ENCODE assay signal across 15 cellular contexts in the genomic region with DNA sequence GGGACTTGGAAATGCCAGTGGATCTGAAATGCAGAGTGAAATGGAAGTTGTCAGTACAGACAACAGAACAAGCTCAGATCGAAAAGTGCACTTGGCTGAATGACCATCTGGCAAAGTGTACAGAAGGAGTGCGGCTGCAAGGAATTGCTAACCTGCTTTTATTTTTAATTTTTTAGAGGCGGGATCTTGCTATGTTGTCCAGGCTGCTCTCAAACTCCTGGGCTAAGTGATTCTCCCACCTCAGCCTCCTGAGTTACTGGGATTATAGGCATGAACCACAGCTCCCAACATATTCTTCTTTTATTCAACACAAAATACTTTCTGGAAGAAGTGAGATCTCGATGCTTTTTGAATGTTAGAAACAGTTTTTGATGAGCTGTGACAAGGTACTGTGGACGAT. TPM values are rescaled to one million over a fixed set of nuclear protein-coding genes. Genes with fewer than 3 reads are reported as not detected.
A peak's percentile ranks its signal among the peaks of the same experiment; 100 is the strongest.
DNase-seq lines count a peak whose midpoint lies in the region; ATAC-seq and TF ChIP-seq lines count a peak whose summit lies in the region.
"Had no signal": no experiment of that assay in that cellular context is flagged by ENCODE, and none has a peak within 500 bp of the region (broad histone marks: within the 10 kb centered on the region; RNA-seq: fewer than 3 reads in every experiment).

No MANE protein-coding gene starts in this region.

- peaks cover 20% of the 10 kb centered on the region for H3F3A ChIP-seq in PC-3 (ENCODE audit: low read length, unreplicated experiment)

- H3K9me3 Mint-ChIP-seq in natural killer cell (no peaks in the 10 kb centered on the region), endothelial cell (ENCODE audit: unreplicated experiment) (no peaks in the 10 kb centered on the region), osteocyte (ENCODE audit: unreplicated experiment) (no peaks in the 10 kb centered on the region)
- H3K9me3 Mint-ChIP-seq in natural killer cell treated with Interleukin-12 subunit alpha and Interleukin-12 subunit beta and Interleukin-15 and Interleukin-18, amount 100 ng/mL, for 72 hours, result no peaks in the 10 kb centered on the region
- H3K9me3 Mint-ChIP-seq: CD8-positive, alpha-beta T cell; IgD-negative memory B cell had no signal

- H3K4me3 Mint-ChIP-seq in natural killer cell (peak overlapping the region; percentile 35), endothelial cell (ENCODE audit: unreplicated experiment) (peak overlapping the region; percentile 76), osteocyte (ENCODE audit: unreplicated experiment) (no peak overlapping the region)
- H3K4me3 Mint-ChIP-seq in natural killer cell treated with Interleukin-12 subunit alpha and Interleukin-12 subunit beta and Interleukin-15 and Interleukin-18, amount 100 ng/mL, for 72 hours, result no peak overlapping the region
- H3K4me3 Mint-ChIP-seq: CD8-positive, alpha-beta T cell had no signal

- peaks cover 55% of the 10 kb centered on the region for H3K4me1 ChIP-seq in PC-3 (ENCODE audit: insufficient read depth, low read length)
- H3K4me1 ChIP-seq: BE2C had no signal

- H3K4me1 Mint-ChIP-seq in natural killer cell (peaks cover 29 to 42% of the 10 kb centered on the region in 2 donors), endothelial cell (ENCODE audit: unreplicated experiment) (peaks cover 13% of the 10 kb centered on the region), osteocyte (ENCODE audit: unreplicated experiment) (peaks cover 25% of the 10 kb centered on the region)
- H3K4me1 Mint-ChIP-seq in natural killer cell treated with Interleukin-12 subunit alpha and Interleukin-12 subunit beta and Interleukin-15 and Interleukin-18, amount 100 ng/mL, for 72 hours (ENCODE audit: low read depth in 2 of 2), result peaks cover 33 to 38% of the 10 kb centered on the region in 2 donors

- CTCF ChIA-PET in PC-3 (lab: Charles Lee), result no interaction called here

- ATAC-seq in natural killer cell, result no peak
- no peak for ATAC-seq in natural killer cell treated with Interleukin-12 subunit alpha and Interleukin-12 subunit beta and Interleukin-15 and Interleukin-18, amount 100 ng/mL, for 72 hours
- no peak for ATAC-seq in PC-3
- ATAC-seq in HG02970 (IDR thresholded peaks at IDR 0.05; ENCODE audit: low FRiP score, unreplicated experiment), result no peak
- ATAC-seq in HG02938 (IDR thresholded peaks at IDR 0.05; ENCODE audit: unreplicated experiment), result no peak
- ATAC-seq: CD8-positive, alpha-beta T cell had no signal

- no peaks in the 10 kb centered on the region for H3K9me2 ChIP-seq in PC-3 (replicated peaks; ENCODE audit: low read length)

- no peak for TF ChIP-seq CTCF in natural killer cell (IDR thresholded peaks at IDR 0.05)
- TF ChIP-seq CTCF in PC-3 (conservative IDR thresholded peaks at IDR 0.05; ENCODE audit: low read depth, low read length), result no peak
- no peak for TF ChIP-seq CTCF in endothelial cell (IDR thresholded peaks at IDR 0.05; ENCODE audit: unreplicated experiment)
- no peak for TF ChIP-seq CTCF in osteocyte (IDR thresholded peaks at IDR 0.05)

- DNase-seq in natural killer cell (no peak), PC-3 (no peak), endothelial cell (ENCODE audit: low spot score) (no peak), osteocyte (ENCODE audit: extremely low spot score, unreplicated experiment) (no peak)
- DNase-seq in natural killer cell treated with Interleukin-12 subunit alpha and Interleukin-12 subunit beta and Interleukin-15 and Interleukin-18, amount 100 ng/mL, for 72 hours (ENCODE audit: low spot score), result no peak
- DNase-seq: BE2C; CD8-positive, alpha-beta T cell; DMS 273 treated with DMSO at 0.1 percent for 48 hours; NCI-H1436 treated with DMSO at 0.1 percent for 48 hours; NCI-H2081 treated with DMSO at 0.1 percent for 48 hours; NCI-H2227 treated with DMSO at 0.1 percent for 48 hours; NCI-H524 treated with DMSO at 0.1 percent for 48 hours had no signal

- POLR2A ChIA-PET in PC-3 (lab: Charles Lee; ENCODE audit: unreplicated experiment), result no interaction called here

- no TSS peak for BruUV-seq in PC-3 (replicated peaks; lab: Mats Ljungman, UMichigan)

- no peak overlapping the region for H2AFZ ChIP-seq in PC-3 (ENCODE audit: low read length)

- H4K20me1 ChIP-seq in PC-3 (ENCODE audit: low read length), result peaks cover 53% of the 10 kb centered on the region

- H3K36me3 Mint-ChIP-seq in natural killer cell (peaks cover 16% of the 10 kb centered on the region), endothelial cell (ENCODE audit: low read depth, unreplicated experiment) (peaks cover 30% of the 10 kb centered on the region), osteocyte (ENCODE audit: unreplicated experiment) (peaks cover 33% of the 10 kb centered on the region)
- H3K36me3 Mint-ChIP-seq in natural killer cell treated with Interleukin-12 subunit alpha and Interleukin-12 subunit beta and Interleukin-15 and Interleukin-18, amount 100 ng/mL, for 72 hours, result peaks cover 31% of the 10 kb centered on the region

- H3K27me3 Mint-ChIP-seq in natural killer cell (ENCODE audit: low read depth in 2 of 2), result no peaks in the 10 kb centered on the region
- no peaks in the 10 kb centered on the region for H3K27me3 Mint-ChIP-seq in natural killer cell treated with Interleukin-12 subunit alpha and Interleukin-12 subunit beta and Interleukin-15 and Interleukin-18, amount 100 ng/mL, for 72 hours
- H3K27me3 Mint-ChIP-seq in endothelial cell (ENCODE audit: unreplicated experiment), result peaks cover 13% of the 10 kb centered on the region
- no peaks in the 10 kb centered on the region for H3K27me3 Mint-ChIP-seq in osteocyte (ENCODE audit: unreplicated experiment)
- H3K27me3 Mint-ChIP-seq: IgD-negative memory B cell had no signal

- H3K27me3 ChIP-seq in PC-3 (ENCODE audit: low read length), result no peaks in the 10 kb centered on the region
- H3K27me3 ChIP-seq: BE2C had no signal

- H3K27ac Mint-ChIP-seq in natural killer cell (peak overlapping the region; percentile 17 to 32), endothelial cell (ENCODE audit: unreplicated experiment) (no peak overlapping the region), osteocyte (ENCODE audit: unreplicated experiment) (no peak overlapping the region)
- no peak overlapping the region for H3K27ac Mint-ChIP-seq in natural killer cell treated with Interleukin-12 subunit alpha and Interleukin-12 subunit beta and Interleukin-15 and Interleukin-18, amount 100 ng/mL, for 72 hours
- H3K27ac Mint-ChIP-seq: CD8-positive, alpha-beta T cell had no signal

- 0 out of 2 replicates have a peak overlapping the region, but pooled peaks have one; percentile 4 for H3K4me2 ChIP-seq in PC-3 (ENCODE audit: low read length)

- no peak overlapping the region for H3K27ac ChIP-seq in PC-3 (ENCODE audit: low read length)

- H3K4me3 ChIP-seq in PC-3 (ENCODE audit: low read length), result no peak overlapping the region

- intact Hi-C loops in natural killer cell (cut with micrococcal nuclease), result no loop called here
- intact Hi-C loops in PC-3 (cut with micrococcal nuclease), result loop anchor here (10.0 kb wide), 1 partner anchor 241 kb away; a partner anchor contains a TSS

- H3K9me3 ChIP-seq in PC-3 (ENCODE audit: low read length), result no peaks in the 10 kb centered on the region
- H3K9me3 ChIP-seq: BE2C had no signal

- H3K79me2 ChIP-seq in PC-3 (ENCODE audit: low read length), result peaks cover 72% of the 10 kb centered on the region

- H3K36me3 ChIP-seq in PC-3 (ENCODE audit: low read depth, low read length), result peaks cover 63% of the 10 kb centered on the region

- H3K9ac ChIP-seq in PC-3 (ENCODE audit: low read length), result no peak overlapping the region

RNA-seq across cellular contexts. Expression of a gene that starts 3.6 kb away (rescaled TPM):
- total RNA-seq in natural killer cell (10 to 100 TPM; 55.6 to 62.7 (median 56.0) TPM), PC-3 (2014; rRNA removed) (324 and 427 TPM in 2 replicates), endothelial cell (ENCODE audit: unreplicated experiment) (64.2 TPM), osteocyte (87.0 and 87.2 TPM in 2 replicates)
- 100 to 1,000 TPM in 1 of 2 donors, 10 to 100 TPM in 1; 90.8 to 138 TPM for total RNA-seq in natural killer cell treated with Interleukin-12 subunit alpha and Interleukin-12 subunit beta and Interleukin-15 and Interleukin-18, amount 100 ng/mL, for 72 hours

RNA-seq across cellular contexts. Expression of a gene that starts 20.7 kb away (rescaled TPM):
- 1 to 10 TPM; 2.4 to 3.2 (median 2.9) TPM for total RNA-seq in natural killer cell
- 10 to 100 TPM; 15.8 to 40.2 TPM for total RNA-seq in natural killer cell treated with Interleukin-12 subunit alpha and Interleukin-12 subunit beta and Interleukin-15 and Interleukin-18, amount 100 ng/mL, for 72 hours
- 20.0 and 28.0 TPM in 2 replicates for total RNA-seq in PC-3 (2014; rRNA removed)
- 6.1 TPM for total RNA-seq in endothelial cell (ENCODE audit: unreplicated experiment)
- 2.8 and 3.6 TPM in 2 replicates for total RNA-seq in osteocyte

RNA-seq across cellular contexts. Expression of a gene that starts 20.7 kb away (rescaled TPM):
- total RNA-seq in natural killer cell (10 to 100 TPM; 16.4 to 36.6 (median 31.3) TPM), PC-3 (2014; rRNA removed) (168 and 173 TPM in 2 replicates), endothelial cell (ENCODE audit: unreplicated experiment) (38.9 TPM), osteocyte (54.5 and 59.0 TPM in 2 replicates)
- total RNA-seq in natural killer cell treated with Interleukin-12 subunit alpha and Interleukin-12 subunit beta and Interleukin-15 and Interleukin-18, amount 100 ng/mL, for 72 hours, result 10 to 100 TPM; 62.7 to 77.7 TPM

RNA-seq across cellular contexts. Expression of a gene that starts 32.3 kb away (rescaled TPM):
- total RNA-seq in natural killer cell, result 10 to 100 TPM; 24.2 to 40.6 (median 25.8) TPM
- total RNA-seq in natural killer cell treated with Interleukin-12 subunit alpha and Interleukin-12 subunit beta and Interleukin-15 and Interleukin-18, amount 100 ng/mL, for 72 hours, result 10 to 100 TPM in 1 of 2 donors, 1 to 10 TPM in 1; 6.9 to 13.4 TPM
- total RNA-seq in PC-3 (2014; rRNA removed), result 69.3 and 72.7 TPM in 2 replicates
- 51.0 TPM for total RNA-seq in endothelial cell (ENCODE audit: unreplicated experiment)
- total RNA-seq in osteocyte, result 25.4 and 28.1 TPM in 2 replicates

RNA-seq across cellular contexts. Expression of a gene that starts 47.8 kb away (rescaled TPM):
- total RNA-seq in natural killer cell (10 to 100 TPM; 16.3 to 25.4 (median 18.6) TPM), PC-3 (2014; rRNA removed) (53.5 and 54.3 TPM in 2 replicates), endothelial cell (ENCODE audit: unreplicated experiment) (23.1 TPM), osteocyte (31.6 and 32.0 TPM in 2 replicates)
- 10 to 100 TPM; 19.6 to 27.1 TPM for total RNA-seq in natural killer cell treated with Interleukin-12 subunit alpha and Interleukin-12 subunit beta and Interleukin-15 and Interleukin-18, amount 100 ng/mL, for 72 hours

Comparison
In these comparisons a context has a peak if more than half of its experiments do, and no peak if none do; other contexts are left out.
1. H3K27ac Mint-ChIP-seq: peak in natural killer cell (2 of 2); none in natural killer cell treated with Interleukin-12 subunit alpha and Interleukin-12 subunit beta and Interleukin-15 and Interleukin-18, amount 100 ng/mL, for 72 hours (0 of 2), endothelial cell (single experiment) and osteocyte (single experiment).
2. H3K4me3 Mint-ChIP-seq: peak in natural killer cell (single experiment) and endothelial cell (single experiment); none in natural killer cell treated with Interleukin-12 subunit alpha and Interleukin-12 subunit beta and Interleukin-15 and Interleukin-18, amount 100 ng/mL, for 72 hours (single experiment) and osteocyte (single experiment).